18 cellular contexts compared by ENCODE assay signal in genomic region chr19:10045371-10045770, GRCh38. TPM values are rescaled to one million over a fixed set of nuclear protein-coding genes. Genes with fewer than 3 reads are reported as not detected.
DNase-seq lines count a peak whose midpoint lies in the region; ATAC-seq lines count a peak whose summit lies in the region.
"Had no signal": no experiment of that assay in that cellular context is flagged by ENCODE, and none has a peak within 500 bp of the region (broad histone marks: within the 10 kb centered on the region; RNA-seq: fewer than 3 reads in every experiment).

No MANE protein-coding gene starts in this region.

- peak; percentile 64 for DNase-seq in H7
- peak; percentile 40 for DNase-seq in NAMALWA (ENCODE audit: low spot score)
- DNase-seq in germinal center (ENCODE audit: low spot score), result peak; percentile 22
- no peak for DNase-seq in T-helper 2 cell
- DNase-seq: C1 segment of cervical spinal cord; CD8-positive, alpha-beta memory T cell; DMS79; MV-4-11; NCI-H1417 treated with DMSO at 0.1 percent for 48 hours; NCI-H187 treated with DMSO at 0.1 percent for 48 hours; NCI-H226; NCI-H524; NCI-H82; OCI-M1; SIG-M5 had no signal

- no peaks in the 10 kb centered on the region for H3K36me3 ChIP-seq in H7 (replicated peaks; ENCODE audit: control insufficient read depth, insufficient read depth, low read length)
- H3K36me3 ChIP-seq: HAP-1 had no signal

- peaks cover 5% of the 10 kb centered on the region; the same call in 1 of the 2 replicates for H3K27me3 ChIP-seq in H7 (ENCODE audit: control insufficient read depth, insufficient read depth, low read length)

- no peak for ATAC-seq in GM21786 (IDR thresholded peaks at IDR 0.05; ENCODE audit: unreplicated experiment)

- no peak overlapping the region for H3K4me3 ChIP-seq in H7 (ENCODE audit: insufficient read depth, low read depth, low read length)
- H3K4me3 ChIP-seq: HAP-1 had no signal

RNA-seq across cellular contexts. Expression of gene RDH8, which starts 32.1 kb away (rescaled TPM):
- not detected in 2 replicates for total RNA-seq in H7 (2014; rRNA removed; shearing (Covaris generic))
- total RNA-seq: CD8-positive, alpha-beta memory T cell; T-helper 1 cell treated with Interleukin-12 subunit alpha and Interleukin-12 subunit beta and Interleukin-4 antibody, amounts not matched to agents 30 ng/mL and 1 ng/mL, for 36 hours had no signal

RNA-seq across cellular contexts. Expression of gene COL5A3, which starts 35.1 kb away (rescaled TPM):
- total RNA-seq in H7 (2014; rRNA removed; shearing (Covaris generic)), result 0.62 and 1.4 TPM in 2 replicates

RNA-seq across cellular contexts. Expression of gene SHFL, which starts 40.7 kb away (rescaled TPM):
- total RNA-seq in H7 (2014; rRNA removed; shearing (Covaris generic)), result 14.4 and 20.4 TPM in 2 replicates

RNA-seq across cellular contexts. Expression of gene ANGPTL6, which starts 57.1 kb away (rescaled TPM):
- total RNA-seq in H7 (2014; rRNA removed; shearing (Covaris generic)), result 0.15 TPM in 1 of 2 replicates, not detected in the other

Comparison
In these comparisons a context has a peak if more than half of its experiments do, and no peak if none do; other contexts are left out.
1. DNase-seq: peak in H7 (single experiment), NAMALWA (single experiment) and germinal center (single experiment); none in T-helper 2 cell (0 of 5).